ENCODE assay signal across 1 cellular context in the genomic region with DNA sequence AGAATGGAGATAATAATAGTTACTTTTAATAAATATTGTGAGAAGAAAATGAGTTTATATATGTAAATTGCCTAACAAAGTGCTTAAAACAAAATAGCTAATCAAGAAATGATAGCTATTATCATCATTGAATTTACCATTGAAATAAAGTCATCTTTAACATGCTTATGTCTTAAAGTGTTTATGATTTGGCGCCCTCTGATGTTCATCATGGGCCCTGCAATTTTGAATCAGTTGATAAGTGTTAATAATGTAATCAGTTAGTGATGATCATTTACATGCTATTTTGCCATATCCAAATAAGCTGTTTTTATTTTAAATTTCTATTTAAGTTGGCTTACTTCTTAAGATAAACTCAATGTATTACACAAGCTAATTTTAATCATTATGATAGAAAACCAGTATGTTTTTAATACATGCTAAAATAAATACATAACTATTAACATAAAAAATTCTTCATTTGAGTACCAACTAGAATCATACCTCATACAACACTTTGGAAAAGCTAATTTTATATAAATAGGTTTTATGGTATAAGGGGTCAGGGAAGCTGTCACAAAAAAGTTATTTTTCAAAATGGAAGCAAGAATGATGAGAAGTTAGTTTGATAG.
A peak's percentile ranks its signal among the peaks of the same experiment; 100 is the strongest.
TF ChIP-seq lines count a peak whose summit lies in the region.

No MANE protein-coding gene starts in this region.

TF ChIP-seq in K562, 482 proteins besides CTCF, POLR2A, EP300 and RAD21 (continued from another document and continues in another):
- TF ChIP-seq, protein P1, sequence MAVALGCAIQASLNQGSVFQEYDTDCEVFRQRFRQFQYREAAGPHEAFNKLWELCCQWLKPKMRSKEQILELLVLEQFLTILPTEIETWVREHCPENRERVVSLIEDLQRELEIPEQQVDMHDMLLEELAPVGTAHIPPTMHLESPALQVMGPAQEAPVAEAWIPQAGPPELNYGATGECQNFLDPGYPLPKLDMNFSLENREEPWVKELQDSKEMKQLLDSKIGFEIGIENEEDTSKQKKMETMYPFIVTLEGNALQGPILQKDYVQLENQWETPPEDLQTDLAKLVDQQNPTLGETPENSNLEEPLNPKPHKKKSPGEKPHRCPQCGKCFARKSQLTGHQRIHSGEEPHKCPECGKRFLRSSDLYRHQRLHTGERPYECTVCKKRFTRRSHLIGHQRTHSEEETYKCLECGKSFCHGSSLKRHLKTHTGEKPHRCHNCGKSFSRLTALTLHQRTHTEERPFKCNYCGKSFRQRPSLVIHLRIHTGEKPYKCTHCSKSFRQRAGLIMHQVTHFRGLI (CRISPR knock-in tag; IDR thresholded peaks at IDR 0.05), result no peak
- TF ChIP-seq CC2D1A (IDR thresholded peaks at IDR 0.05), result peak; percentile 29; the same call in 1 of the 2 replicates
- no peak for TF ChIP-seq PRPF4 (IDR thresholded peaks at IDR 0.05; ENCODE audit: insufficient read depth, low read depth, low read length, poor library complexity, severe bottlenecking)
- TF ChIP-seq SAFB2 (IDR thresholded peaks at IDR 0.05; ENCODE audit: borderline replicate concordance, low read depth, low read length, severe bottlenecking), result no peak
- no peak for TF ChIP-seq RBM15 (IDR thresholded peaks at IDR 0.05; ENCODE audit: insufficient read depth, low read length)
- TF ChIP-seq, protein P2, sequence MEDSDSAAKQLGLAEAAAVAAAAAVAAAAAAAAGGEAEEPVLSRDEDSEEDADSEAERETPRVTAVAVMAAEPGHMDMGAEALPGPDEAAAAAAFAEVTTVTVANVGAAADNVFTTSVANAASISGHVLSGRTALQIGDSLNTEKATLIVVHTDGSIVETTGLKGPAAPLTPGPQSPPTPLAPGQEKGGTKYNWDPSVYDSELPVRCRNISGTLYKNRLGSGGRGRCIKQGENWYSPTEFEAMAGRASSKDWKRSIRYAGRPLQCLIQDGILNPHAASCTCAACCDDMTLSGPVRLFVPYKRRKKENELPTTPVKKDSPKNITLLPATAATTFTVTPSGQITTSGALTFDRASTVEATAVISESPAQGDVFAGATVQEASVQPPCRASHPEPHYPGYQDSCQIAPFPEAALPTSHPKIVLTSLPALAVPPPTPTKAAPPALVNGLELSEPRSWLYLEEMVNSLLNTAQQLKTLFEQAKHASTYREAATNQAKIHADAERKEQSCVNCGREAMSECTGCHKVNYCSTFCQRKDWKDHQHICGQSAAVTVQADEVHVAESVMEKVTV (CRISPR knock-in tag; IDR thresholded peaks at IDR 0.05), result peak; percentile 63
- TF ChIP-seq KLF6 (CRISPR knock-in tag; IDR thresholded peaks at IDR 0.05; ENCODE audit: borderline replicate concordance), result no peak
- 0 out of 2 replicates have a peak, but pooled peaks have one; percentile 42 for TF ChIP-seq SMC3 (conservative IDR thresholded peaks at IDR 0.05; ENCODE audit: insufficient read depth, low read depth, low read length)
- TF ChIP-seq, protein P3, sequence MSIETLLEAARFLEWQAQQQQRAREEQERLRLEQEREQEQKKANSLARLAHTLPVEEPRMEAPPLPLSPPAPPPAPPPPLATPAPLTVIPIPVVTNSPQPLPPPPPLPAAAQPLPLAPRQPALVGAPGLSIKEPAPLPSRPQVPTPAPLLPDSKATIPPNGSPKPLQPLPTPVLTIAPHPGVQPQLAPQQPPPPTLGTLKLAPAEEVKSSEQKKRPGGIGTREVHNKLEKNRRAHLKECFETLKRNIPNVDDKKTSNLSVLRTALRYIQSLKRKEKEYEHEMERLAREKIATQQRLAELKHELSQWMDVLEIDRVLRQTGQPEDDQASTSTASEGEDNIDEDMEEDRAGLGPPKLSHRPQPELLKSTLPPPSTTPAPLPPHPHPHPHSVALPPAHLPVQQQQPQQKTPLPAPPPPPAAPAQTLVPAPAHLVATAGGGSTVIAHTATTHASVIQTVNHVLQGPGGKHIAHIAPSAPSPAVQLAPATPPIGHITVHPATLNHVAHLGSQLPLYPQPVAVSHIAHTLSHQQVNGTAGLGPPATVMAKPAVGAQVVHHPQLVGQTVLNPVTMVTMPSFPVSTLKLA (conservative IDR thresholded peaks at IDR 0.05), result 0 out of 4 replicates have a peak, but pooled peaks of 1 of the 2 experiments have one; percentile 35
- peak; percentile 46 for TF ChIP-seq BRD9 (IDR thresholded peaks at IDR 0.05; ENCODE audit: low read depth, partially characterized antibody)
- no peak for TF ChIP-seq ZNF12 (CRISPR knock-in tag; IDR thresholded peaks at IDR 0.05)
- TF ChIP-seq, protein P4, sequence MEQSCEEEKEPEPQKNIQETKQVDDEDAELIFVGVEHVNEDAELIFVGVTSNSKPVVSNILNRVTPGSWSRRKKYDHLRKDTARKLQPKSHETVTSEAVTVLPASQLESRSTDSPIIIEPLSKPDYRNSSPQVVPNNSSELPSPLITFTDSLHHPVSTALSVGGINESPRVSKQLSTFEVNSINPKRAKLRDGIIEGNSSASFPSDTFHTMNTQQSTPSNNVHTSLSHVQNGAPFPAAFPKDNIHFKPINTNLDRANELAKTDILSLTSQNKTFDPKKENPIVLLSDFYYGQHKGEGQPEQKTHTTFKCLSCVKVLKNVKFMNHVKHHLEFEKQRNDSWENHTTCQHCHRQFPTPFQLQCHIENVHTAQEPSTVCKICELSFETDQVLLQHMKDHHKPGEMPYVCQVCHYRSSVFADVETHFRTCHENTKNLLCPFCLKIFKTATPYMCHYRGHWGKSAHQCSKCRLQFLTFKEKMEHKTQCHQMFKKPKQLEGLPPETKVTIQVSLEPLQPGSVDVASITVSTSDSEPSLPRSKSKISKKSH (CRISPR knock-in tag; IDR thresholded peaks at IDR 0.05), result no peak
- TF ChIP-seq, protein P5, sequence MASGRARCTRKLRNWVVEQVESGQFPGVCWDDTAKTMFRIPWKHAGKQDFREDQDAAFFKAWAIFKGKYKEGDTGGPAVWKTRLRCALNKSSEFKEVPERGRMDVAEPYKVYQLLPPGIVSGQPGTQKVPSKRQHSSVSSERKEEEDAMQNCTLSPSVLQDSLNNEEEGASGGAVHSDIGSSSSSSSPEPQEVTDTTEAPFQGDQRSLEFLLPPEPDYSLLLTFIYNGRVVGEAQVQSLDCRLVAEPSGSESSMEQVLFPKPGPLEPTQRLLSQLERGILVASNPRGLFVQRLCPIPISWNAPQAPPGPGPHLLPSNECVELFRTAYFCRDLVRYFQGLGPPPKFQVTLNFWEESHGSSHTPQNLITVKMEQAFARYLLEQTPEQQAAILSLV (tag; IDR thresholded peaks at IDR 0.05), result no peak
- no peak for TF ChIP-seq PURB (CRISPR knock-in tag; IDR thresholded peaks at IDR 0.05; ENCODE audit: low read depth)
- TF ChIP-seq SMAD2 (IDR thresholded peaks at IDR 0.05; ENCODE audit: low read depth, low read length), result no peak
- TF ChIP-seq, protein P6, sequence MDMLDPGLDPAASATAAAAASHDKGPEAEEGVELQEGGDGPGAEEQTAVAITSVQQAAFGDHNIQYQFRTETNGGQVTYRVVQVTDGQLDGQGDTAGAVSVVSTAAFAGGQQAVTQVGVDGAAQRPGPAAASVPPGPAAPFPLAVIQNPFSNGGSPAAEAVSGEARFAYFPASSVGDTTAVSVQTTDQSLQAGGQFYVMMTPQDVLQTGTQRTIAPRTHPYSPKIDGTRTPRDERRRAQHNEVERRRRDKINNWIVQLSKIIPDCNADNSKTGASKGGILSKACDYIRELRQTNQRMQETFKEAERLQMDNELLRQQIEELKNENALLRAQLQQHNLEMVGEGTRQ (CRISPR knock-in tag; IDR thresholded peaks at IDR 0.05), result no peak
- TF ChIP-seq ZNF224 (CRISPR knock-in tag; IDR thresholded peaks at IDR 0.05), result no peak
- no peak for TF ChIP-seq ZNF274 (IDR thresholded peaks at IDR 0.05; ENCODE audit: borderline replicate concordance, low read depth, low read length)
- TF ChIP-seq, protein P7, sequence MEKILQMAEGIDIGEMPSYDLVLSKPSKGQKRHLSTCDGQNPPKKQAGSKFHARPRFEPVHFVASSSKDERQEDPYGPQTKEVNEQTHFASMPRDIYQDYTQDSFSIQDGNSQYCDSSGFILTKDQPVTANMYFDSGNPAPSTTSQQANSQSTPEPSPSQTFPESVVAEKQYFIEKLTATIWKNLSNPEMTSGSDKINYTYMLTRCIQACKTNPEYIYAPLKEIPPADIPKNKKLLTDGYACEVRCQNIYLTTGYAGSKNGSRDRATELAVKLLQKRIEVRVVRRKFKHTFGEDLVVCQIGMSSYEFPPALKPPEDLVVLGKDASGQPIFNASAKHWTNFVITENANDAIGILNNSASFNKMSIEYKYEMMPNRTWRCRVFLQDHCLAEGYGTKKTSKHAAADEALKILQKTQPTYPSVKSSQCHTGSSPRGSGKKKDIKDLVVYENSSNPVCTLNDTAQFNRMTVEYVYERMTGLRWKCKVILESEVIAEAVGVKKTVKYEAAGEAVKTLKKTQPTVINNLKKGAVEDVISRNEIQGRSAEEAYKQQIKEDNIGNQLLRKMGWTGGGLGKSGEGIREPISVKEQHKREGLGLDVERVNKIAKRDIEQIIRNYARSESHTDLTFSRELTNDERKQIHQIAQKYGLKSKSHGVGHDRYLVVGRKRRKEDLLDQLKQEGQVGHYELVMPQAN (IDR thresholded peaks at IDR 0.05; ENCODE audit: borderline replicate concordance), result no peak
- TF ChIP-seq CEBPG (CRISPR knock-in tag; IDR thresholded peaks at IDR 0.05), result no peak
- TF ChIP-seq CEBPG (tag; conservative IDR thresholded peaks at IDR 0.05 in 1 of 2, IDR thresholded peaks at IDR 0.05 in 1 of 2), result no peak
- peak; percentile 54 for TF ChIP-seq DACH1 (IDR thresholded peaks at IDR 0.05; ENCODE audit: partially characterized antibody)
- no peak for TF ChIP-seq MXI1 (IDR thresholded peaks at IDR 0.05; ENCODE audit: low read depth, low read length)
- TF ChIP-seq FOXK1 (CRISPR knock-in tag; IDR thresholded peaks at IDR 0.05; ENCODE audit: borderline replicate concordance), result no peak
- TF ChIP-seq, protein P8, sequence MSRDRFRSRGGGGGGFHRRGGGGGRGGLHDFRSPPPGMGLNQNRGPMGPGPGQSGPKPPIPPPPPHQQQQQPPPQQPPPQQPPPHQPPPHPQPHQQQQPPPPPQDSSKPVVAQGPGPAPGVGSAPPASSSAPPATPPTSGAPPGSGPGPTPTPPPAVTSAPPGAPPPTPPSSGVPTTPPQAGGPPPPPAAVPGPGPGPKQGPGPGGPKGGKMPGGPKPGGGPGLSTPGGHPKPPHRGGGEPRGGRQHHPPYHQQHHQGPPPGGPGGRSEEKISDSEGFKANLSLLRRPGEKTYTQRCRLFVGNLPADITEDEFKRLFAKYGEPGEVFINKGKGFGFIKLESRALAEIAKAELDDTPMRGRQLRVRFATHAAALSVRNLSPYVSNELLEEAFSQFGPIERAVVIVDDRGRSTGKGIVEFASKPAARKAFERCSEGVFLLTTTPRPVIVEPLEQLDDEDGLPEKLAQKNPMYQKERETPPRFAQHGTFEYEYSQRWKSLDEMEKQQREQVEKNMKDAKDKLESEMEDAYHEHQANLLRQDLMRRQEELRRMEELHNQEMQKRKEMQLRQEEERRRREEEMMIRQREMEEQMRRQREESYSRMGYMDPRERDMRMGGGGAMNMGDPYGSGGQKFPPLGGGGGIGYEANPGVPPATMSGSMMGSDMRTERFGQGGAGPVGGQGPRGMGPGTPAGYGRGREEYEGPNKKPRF (IDR thresholded peaks at IDR 0.05; ENCODE audit: low read depth, low read length), result no peak
- TF ChIP-seq, protein P9, sequence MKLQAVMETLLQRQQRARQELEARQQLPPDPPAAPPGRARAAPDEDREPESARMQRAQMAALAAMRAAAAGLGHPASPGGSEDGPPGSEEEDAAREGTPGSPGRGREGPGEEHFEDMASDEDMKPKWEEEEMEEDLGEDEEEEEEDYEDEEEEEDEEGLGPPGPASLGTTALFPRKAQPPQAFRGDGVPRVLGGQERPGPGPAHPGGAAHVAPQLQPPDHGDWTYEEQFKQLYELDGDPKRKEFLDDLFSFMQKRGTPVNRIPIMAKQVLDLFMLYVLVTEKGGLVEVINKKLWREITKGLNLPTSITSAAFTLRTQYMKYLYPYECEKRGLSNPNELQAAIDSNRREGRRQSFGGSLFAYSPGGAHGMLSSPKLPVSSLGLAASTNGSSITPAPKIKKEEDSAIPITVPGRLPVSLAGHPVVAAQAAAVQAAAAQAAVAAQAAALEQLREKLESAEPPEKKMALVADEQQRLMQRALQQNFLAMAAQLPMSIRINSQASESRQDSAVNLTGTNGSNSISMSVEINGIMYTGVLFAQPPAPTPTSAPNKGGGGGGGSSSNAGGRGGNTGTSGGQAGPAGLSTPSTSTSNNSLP (IDR thresholded peaks at IDR 0.05; ENCODE audit: borderline replicate concordance, low read depth, low read length), result peak; percentile 98
- TF ChIP-seq FIP1L1 (IDR thresholded peaks at IDR 0.05; ENCODE audit: low read depth, low read length, poor library complexity, severe bottlenecking), result no peak
- TF ChIP-seq POLR2H (tag; IDR thresholded peaks at IDR 0.05; ENCODE audit: low read depth), result peak; percentile 36; the same call in 1 of the 2 replicates
- no peak for TF ChIP-seq EWSR1 (IDR thresholded peaks at IDR 0.05; ENCODE audit: borderline replicate concordance, low read depth, partially characterized antibody)
- TF ChIP-seq, protein P10, sequence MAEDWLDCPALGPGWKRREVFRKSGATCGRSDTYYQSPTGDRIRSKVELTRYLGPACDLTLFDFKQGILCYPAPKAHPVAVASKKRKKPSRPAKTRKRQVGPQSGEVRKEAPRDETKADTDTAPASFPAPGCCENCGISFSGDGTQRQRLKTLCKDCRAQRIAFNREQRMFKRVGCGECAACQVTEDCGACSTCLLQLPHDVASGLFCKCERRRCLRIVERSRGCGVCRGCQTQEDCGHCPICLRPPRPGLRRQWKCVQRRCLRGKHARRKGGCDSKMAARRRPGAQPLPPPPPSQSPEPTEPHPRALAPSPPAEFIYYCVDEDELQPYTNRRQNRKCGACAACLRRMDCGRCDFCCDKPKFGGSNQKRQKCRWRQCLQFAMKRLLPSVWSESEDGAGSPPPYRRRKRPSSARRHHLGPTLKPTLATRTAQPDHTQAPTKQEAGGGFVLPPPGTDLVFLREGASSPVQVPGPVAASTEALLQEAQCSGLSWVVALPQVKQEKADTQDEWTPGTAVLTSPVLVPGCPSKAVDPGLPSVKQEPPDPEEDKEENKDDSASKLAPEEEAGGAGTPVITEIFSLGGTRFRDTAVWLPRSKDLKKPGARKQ (CRISPR knock-in tag; IDR thresholded peaks at IDR 0.05), result no peak
